Comparison of ENCODE assay signal across 11 cellular contexts in genomic region chr12:78530065-78530765, GRCh38.
DNase-seq lines count a peak whose midpoint lies in the region; ATAC-seq and TF ChIP-seq lines count a peak whose summit lies in the region.
"Had no signal": no experiment of that assay in that cellular context is flagged by ENCODE, and none has a peak within 500 bp of the region (broad histone marks: within the 10 kb centered on the region; RNA-seq: fewer than 3 reads in every experiment).

No MANE protein-coding gene starts in this region.

- no peak overlapping the region for H3K4me3 ChIP-seq in fibroblast of pulmonary artery (replicated peaks; ENCODE audit: low read depth, low read length)
- H3K4me3 ChIP-seq: ovary had no signal

- DNase-seq in GM04503 (ENCODE audit: low read depth) (peak; percentile 80), OCI-M1 (lab: John Stamatoyannopoulos, UW) (peak; percentile 4), fibroblast of pulmonary artery (ENCODE audit: low read depth) (peak; percentile 50), sciatic nerve (ENCODE audit: low spot score) (no peak), NK-92 (lab: John Stamatoyannopoulos, UW; ENCODE audit: unreplicated experiment) (no peak), Right ventricle myocardium superior (no peak)
- DNase-seq in activated naive CD4-positive, alpha-beta T cell (lab: John Stamatoyannopoulos, UW), result no peak
- DNase-seq: effector CD4-positive, alpha-beta T cell; NCI-H2227 treated with DMSO at 0.1 percent for 48 hours; ovary had no signal

- peak; percentile 65 for ATAC-seq in sciatic nerve
- no peak for ATAC-seq in Right ventricle myocardium superior (ENCODE audit: poor library complexity)
- no peak for ATAC-seq in GM19035 (IDR thresholded peaks at IDR 0.05; ENCODE audit: unreplicated experiment)

- intact Hi-C loops in sciatic nerve (cut with DNase I) (no loop called here), Right ventricle myocardium superior (cut with DNase I) (no loop called here)

- TF ChIP-seq CTCF in fibroblast of pulmonary artery (IDR thresholded peaks at IDR 0.05; ENCODE audit: low read length, missing control alignments), result no peak

Comparison
In these comparisons a context has a peak if more than half of its experiments do, and no peak if none do; other contexts are left out.
1. DNase-seq: peak in GM04503 (single experiment), OCI-M1 (single experiment) and fibroblast of pulmonary artery (single experiment); none in sciatic nerve (single experiment), NK-92 (single experiment), activated naive CD4-positive, alpha-beta T cell (0 of 4) and Right ventricle myocardium superior (single experiment).